In genomic region chr10:119087271-119087897, GRCh38 we compare ENCODE assay signal across 16 cellular contexts. TPM values are rescaled to one million over a fixed set of nuclear protein-coding genes. Genes with fewer than 3 reads are reported as not detected.
DNase-seq lines count a peak whose midpoint lies in the region; ATAC-seq and TF ChIP-seq lines count a peak whose summit lies in the region.
"Had no signal": no experiment of that assay in that cellular context is flagged by ENCODE, and none has a peak within 500 bp of the region (broad histone marks: within the 10 kb centered on the region; RNA-seq: fewer than 3 reads in every experiment).

No MANE protein-coding gene starts in this region.

- no peak for TF ChIP-seq POLR2A in vagina (IDR thresholded peaks at IDR 0.05)

- intact Hi-C loops in activated B cell treated with CpG ODN at 0.5 μM for 24 hours (cut with micrococcal nuclease) (loop anchor here (10.0 kb wide), 1 partner anchor 787 kb away; the partner anchor contains the start of gene MCMBP), vagina (cut with DNase I) (no loop called here)

- peaks cover 5% of the 10 kb centered on the region for H3K9me3 Mint-ChIP-seq in T-helper 2 cell treated with Interferon-gamma antibody and Interleukin-4, amounts not matched to agents 5 μg/mL and 100 μg/mL, for 36 hours
- H3K9me3 Mint-ChIP-seq in activated B cell treated with CpG ODN at 0.5 μM for 24 hours: no peaks in the 10 kb centered on the region
- H3K9me3 Mint-ChIP-seq in neural crest cell: no peaks in the 10 kb centered on the region
- H3K9me3 Mint-ChIP-seq: activated CD4-positive, alpha-beta memory T cell treated with anti-CD3 and anti-CD28 coated beads for 36 hours; activated T-cell treated with anti-CD3 and anti-CD28 coated beads, Interleukin-2, amount 50 U/mL, for 72 hours had no signal

- H3K36me3 ChIP-seq in HEK293 (ENCODE audit: control insufficient read depth in 2 of 2, insufficient read depth in 1 of 2, low read length in 2 of 2) (no peaks in the 10 kb centered on the region), vagina (no peaks in the 10 kb centered on the region)
- H3K36me3 ChIP-seq: suprapubic skin had no signal

- peaks cover 14% of the 10 kb centered on the region for H3K36me3 Mint-ChIP-seq in T-helper 2 cell treated with Interferon-gamma antibody and Interleukin-4, amounts not matched to agents 5 μg/mL and 100 μg/mL, for 36 hours (ENCODE audit: low read depth)
- no peaks in the 10 kb centered on the region for H3K36me3 Mint-ChIP-seq in activated B cell treated with CpG ODN at 0.5 μM for 24 hours (ENCODE audit: low read depth)
- no peaks in the 10 kb centered on the region for H3K36me3 Mint-ChIP-seq in neural crest cell (ENCODE audit: low read depth)

- no peak for ATAC-seq in activated B cell treated with CpG ODN at 0.5 μM for 24 hours (ENCODE audit: low read depth)
- ATAC-seq: activated T-cell treated with anti-CD3 and anti-CD28 coated beads, Interleukin-2, amount 50 U/mL, for 72 hours had no signal

- POLR2A ChIA-PET in HEK293 (lab: Yijun Ruan, JAX): interaction anchor here (1.2 kb wide), 1 partner anchor 8 kb away, joined by 3 read pairs; no protein-coding TSS in a partner anchor
- POLR2A ChIA-PET in activated B cell treated with CpG ODN at 0.5 μM for 24 hours (lab: Charles Lee): no interaction called here

- peak overlapping the region; percentile 49 for H3K27ac Mint-ChIP-seq in T-helper 2 cell treated with Interferon-gamma antibody and Interleukin-4, amounts not matched to agents 5 μg/mL and 100 μg/mL, for 36 hours
- H3K27ac Mint-ChIP-seq in activated B cell treated with CpG ODN at 0.5 μM for 24 hours: peak overlapping the region; percentile 25
- H3K27ac Mint-ChIP-seq in neural crest cell (ENCODE audit: unreplicated experiment): no peak overlapping the region
- H3K27ac Mint-ChIP-seq: activated CD4-positive, alpha-beta memory T cell treated with anti-CD3 and anti-CD28 coated beads for 36 hours; activated T-cell treated with anti-CD3 and anti-CD28 coated beads, Interleukin-2, amount 50 U/mL, for 72 hours had no signal

- CTCF ChIA-PET in HEK293 (lab: Yijun Ruan, JAX) (no interaction called here), activated B cell treated with CpG ODN at 0.5 μM for 24 hours (lab: Charles Lee) (no interaction called here)

- TF ChIP-seq CTCF in HEK293 (tag by site-specific recombination; IDR thresholded peaks at IDR 0.05) (no peak), activated B cell treated with CpG ODN at 0.5 μM for 24 hours (IDR thresholded peaks at IDR 0.05) (no peak), neural crest cell (conservative IDR thresholded peaks at IDR 0.05) (no peak), vagina (IDR thresholded peaks at IDR 0.05) (no peak)

- no peaks in the 10 kb centered on the region for H3K27me3 Mint-ChIP-seq in T-helper 2 cell treated with Interferon-gamma antibody and Interleukin-4, amounts not matched to agents 5 μg/mL and 100 μg/mL, for 36 hours (ENCODE audit: low read depth)
- H3K27me3 Mint-ChIP-seq in activated B cell treated with CpG ODN at 0.5 μM for 24 hours: no peaks in the 10 kb centered on the region
- H3K27me3 Mint-ChIP-seq in neural crest cell (ENCODE audit: low read depth): no peaks in the 10 kb centered on the region
- H3K27me3 Mint-ChIP-seq: activated CD4-positive, alpha-beta memory T cell treated with anti-CD3 and anti-CD28 coated beads for 36 hours had no signal

- H3K4me3 ChIP-seq in HEK293 (ENCODE audit: low read depth, low read length): no peak overlapping the region
- no peak overlapping the region for H3K4me3 ChIP-seq in vagina
- H3K4me3 ChIP-seq: suprapubic skin had no signal

- H3K27ac ChIP-seq in HEK293 (ENCODE audit: extremely low read depth, low read depth, low read length) (no peak overlapping the region), vagina (no peak overlapping the region)
- H3K27ac ChIP-seq: suprapubic skin had no signal

- H3K9me3 ChIP-seq in HEK293 (ENCODE audit: control insufficient read depth, insufficient read depth, low read depth, low read length): no peaks in the 10 kb centered on the region
- H3K9me3 ChIP-seq in vagina: no peaks in the 10 kb centered on the region
- H3K9me3 ChIP-seq: suprapubic skin had no signal

- H3K4me3 Mint-ChIP-seq in T-helper 2 cell treated with Interferon-gamma antibody and Interleukin-4, amounts not matched to agents 5 μg/mL and 100 μg/mL, for 36 hours: no peak overlapping the region
- peak overlapping the region; percentile 12 for H3K4me3 Mint-ChIP-seq in activated B cell treated with CpG ODN at 0.5 μM for 24 hours
- H3K4me3 Mint-ChIP-seq in neural crest cell: peak overlapping the region; percentile 36
- H3K4me3 Mint-ChIP-seq: activated CD4-positive, alpha-beta memory T cell treated with anti-CD3 and anti-CD28 coated beads for 36 hours; activated T-cell treated with anti-CD3 and anti-CD28 coated beads, Interleukin-2, amount 50 U/mL, for 72 hours had no signal

- no peak for DNase-seq in T-helper 2 cell treated with Interferon-gamma antibody and Interleukin-4, amounts not matched to agents 5 μg/mL and 100 μg/mL, for 36 hours (ENCODE audit: low spot score)
- DNase-seq in T-helper 2 cell: no peak
- no peak for DNase-seq in activated B cell treated with CpG ODN at 0.5 μM for 24 hours
- DNase-seq in neural crest cell (ENCODE audit: low read depth, low spot score): no peak
- no peak for DNase-seq in activated CD4-positive, CD25-positive, alpha-beta regulatory T cell (lab: John Stamatoyannopoulos, UW)
- DNase-seq in MV-4-11 (lab: John Stamatoyannopoulos, UW): no peak
- DNase-seq in vagina (ENCODE audit: extremely low spot score in 2 of 2): no peak
- DNase-seq: activated T-cell treated with anti-CD3 and anti-CD28 coated beads, Interleukin-2, amount 50 U/mL, for 72 hours; effector CD4-positive, alpha-beta T cell; kidney glomerular epithelial cell; NCI-H1694; NCI-H526; occipital lobe had no signal

- peaks cover 48% of the 10 kb centered on the region for H3K4me1 Mint-ChIP-seq in T-helper 2 cell treated with Interferon-gamma antibody and Interleukin-4, amounts not matched to agents 5 μg/mL and 100 μg/mL, for 36 hours (ENCODE audit: low read depth)
- H3K4me1 Mint-ChIP-seq in activated B cell treated with CpG ODN at 0.5 μM for 24 hours (peaks cover 59% of the 10 kb centered on the region), neural crest cell (peaks cover 16% of the 10 kb centered on the region)

- no peaks in the 10 kb centered on the region for H3K27me3 ChIP-seq in vagina
- H3K27me3 ChIP-seq: suprapubic skin had no signal

- H3K4me1 ChIP-seq in HEK293 (ENCODE audit: control insufficient read depth, insufficient read depth, low read length): peaks cover 7% of the 10 kb centered on the region
- no peaks in the 10 kb centered on the region for H3K4me1 ChIP-seq in vagina
- H3K4me1 ChIP-seq: suprapubic skin had no signal

TF ChIP-seq in HEK293, 187 proteins besides CTCF, POLR2A, EP300 and RAD21 (continues in another document):
- TF ChIP-seq ZNF18 (tag by site-specific recombination; IDR thresholded peaks at IDR 0.05) (peak; percentile 64; the same call in 1 of the 2 replicates), ZNF2 (tag by site-specific recombination; IDR thresholded peaks at IDR 0.05) (no peak), ZNF596 (tag by site-specific recombination; IDR thresholded peaks at IDR 0.05) (no peak), ZNF302 (tag by site-specific recombination; IDR thresholded peaks at IDR 0.05; ENCODE audit: low read depth) (no peak), ZNF791 (tag by site-specific recombination; IDR thresholded peaks at IDR 0.05) (no peak), ZNF169 (tag by site-specific recombination; IDR thresholded peaks at IDR 0.05) (no peak), ZNF488 (tag by site-specific recombination; IDR thresholded peaks at IDR 0.05) (no peak)

RNA-seq across cellular contexts. Expression of gene EIF3A, which starts 6.8 kb away (rescaled TPM):
- total RNA-seq in activated B cell treated with CpG ODN at 0.5 μM for 24 hours: 109 and 114 TPM in 2 replicates
- total RNA-seq in neural crest cell: 163 and 169 TPM in 2 replicates
- total RNA-seq in vagina: 100 TPM

RNA-seq across cellular contexts. Expression of gene DENND10, which starts 16.5 kb away (rescaled TPM):
- 14.4 and 15.0 TPM in 2 replicates for total RNA-seq in activated B cell treated with CpG ODN at 0.5 μM for 24 hours
- 48.1 and 49.3 TPM in 2 replicates for total RNA-seq in neural crest cell
- 42.2 TPM for total RNA-seq in vagina

RNA-seq across cellular contexts. Expression of gene NANOS1, which starts 57.9 kb away (rescaled TPM):
- 0.15 and 0.33 TPM in 2 replicates for total RNA-seq in activated B cell treated with CpG ODN at 0.5 μM for 24 hours
- 2.8 and 3.0 TPM in 2 replicates for total RNA-seq in neural crest cell
- total RNA-seq in vagina: not detected
